In genomic region chr1:15045123-15045522, GRCh38 we compare ENCODE assay signal across 1 cellular context.
TF ChIP-seq lines count a peak whose summit lies in the region.

No MANE protein-coding gene starts in this region.

TF ChIP-seq in HCT116, 20 proteins besides CTCF, POLR2A, EP300 and RAD21 (continued from another document):
- no peak for TF ChIP-seq REST (IDR thresholded peaks at IDR 0.05; ENCODE audit: low read depth)
- no peak for TF ChIP-seq TCF7L2 (IDR thresholded peaks at IDR 0.05; ENCODE audit: borderline replicate concordance, extremely low read depth, insufficient read depth, insufficient read length)
- no peak for TF ChIP-seq ZBTB33 (IDR thresholded peaks at IDR 0.05; ENCODE audit: extremely low read depth, insufficient replicate concordance, low read length)
- TF ChIP-seq SP1 (IDR thresholded peaks at IDR 0.05; ENCODE audit: low read depth) = no peak
- TF ChIP-seq EGR1 (IDR thresholded peaks at IDR 0.05; ENCODE audit: low read depth) = no peak
- TF ChIP-seq, protein P1, sequence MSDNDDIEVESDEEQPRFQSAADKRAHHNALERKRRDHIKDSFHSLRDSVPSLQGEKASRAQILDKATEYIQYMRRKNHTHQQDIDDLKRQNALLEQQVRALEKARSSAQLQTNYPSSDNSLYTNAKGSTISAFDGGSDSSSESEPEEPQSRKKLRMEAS (IDR thresholded peaks at IDR 0.05) = no peak
- no peak for TF ChIP-seq SIN3A (IDR thresholded peaks at IDR 0.05; ENCODE audit: low read depth)
- TF ChIP-seq FOSL1 (IDR thresholded peaks at IDR 0.05; ENCODE audit: low read depth) = no peak
- no peak for TF ChIP-seq SRF (IDR thresholded peaks at IDR 0.05; ENCODE audit: low read depth)
- no peak for TF ChIP-seq ELF1 (IDR thresholded peaks at IDR 0.05; ENCODE audit: borderline replicate concordance, low read depth)
- no peak for TF ChIP-seq ZNF274 (IDR thresholded peaks at IDR 0.05; ENCODE audit: low read depth, low read length)
- no peak for TF ChIP-seq ZFX (IDR thresholded peaks at IDR 0.05)
- TF ChIP-seq POLR2AphosphoS5 (IDR thresholded peaks at IDR 0.05; ENCODE audit: low read depth, low read length) = no peak
- TF ChIP-seq, protein P2, sequence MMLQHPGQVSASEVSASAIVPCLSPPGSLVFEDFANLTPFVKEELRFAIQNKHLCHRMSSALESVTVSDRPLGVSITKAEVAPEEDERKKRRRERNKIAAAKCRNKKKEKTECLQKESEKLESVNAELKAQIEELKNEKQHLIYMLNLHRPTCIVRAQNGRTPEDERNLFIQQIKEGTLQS (IDR thresholded peaks at IDR 0.05) = no peak
- TF ChIP-seq CBX3 (IDR thresholded peaks at IDR 0.05; ENCODE audit: low read depth) = no peak
